ENCODE assay signal across 9 cellular contexts in the genomic region with DNA sequence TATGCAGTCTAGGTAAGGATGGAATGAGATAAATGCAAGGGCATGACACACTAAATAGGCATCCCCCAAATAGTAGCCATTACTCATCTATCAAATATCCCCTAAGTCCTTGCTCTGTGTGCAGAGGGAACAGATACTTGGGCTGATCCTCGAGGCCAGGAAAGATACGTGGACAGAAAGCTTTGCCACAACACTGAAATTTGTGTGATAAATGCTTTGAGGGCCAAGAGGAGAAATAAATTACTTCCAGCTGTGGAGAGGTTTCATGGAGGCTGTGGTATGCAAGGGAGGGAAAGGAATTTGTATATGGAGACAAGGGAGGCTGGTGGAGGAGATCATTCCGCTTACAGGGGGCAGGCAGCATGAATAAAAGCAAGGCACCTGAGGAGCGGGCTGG. TPM values are rescaled to one million over a fixed set of nuclear protein-coding genes. Genes with fewer than 3 reads are reported as not detected.
DNase-seq lines count a peak whose midpoint lies in the region; ATAC-seq and TF ChIP-seq lines count a peak whose summit lies in the region.
"Had no signal": no experiment of that assay in that cellular context is flagged by ENCODE, and none has a peak within 500 bp of the region (broad histone marks: within the 10 kb centered on the region; RNA-seq: fewer than 3 reads in every experiment).

No MANE protein-coding gene starts in this region.

- TF ChIP-seq POLR2A in erythroblast (IDR thresholded peaks at IDR 0.05; ENCODE audit: low read length) = no peak

- H3K27me3 ChIP-seq in SJCRH30 (no peaks in the 10 kb centered on the region), neural progenitor cell (no peaks in the 10 kb centered on the region)

- H3K27ac Mint-ChIP-seq in neural progenitor cell = peak overlapping the region; percentile 88
- H3K27ac Mint-ChIP-seq in stimulated activated naive CD8-positive, alpha-beta T cell treated with anti-CD3 and anti-CD28 coated beads, Interleukin-15, amount 100 ng/mL, for 72 hours = peak overlapping the region in 1 of 2 donors; percentile 75
- H3K27ac Mint-ChIP-seq: CD8-positive, alpha-beta T cell had no signal

- peaks cover 6% of the 10 kb centered on the region for H3F3A ChIP-seq in neural progenitor cell (ENCODE audit: low read depth)

- DNase-seq in AG08395 (ENCODE audit: low spot score) (peak; percentile 84), SJCRH30 (peak; percentile 20 to 28), fibroblast of gingiva (ENCODE audit: low read depth) (peak; percentile 94), neural progenitor cell (ENCODE audit: low spot score) (peak; percentile 13), erythroblast (lab: John Stamatoyannopoulos, UW) (no peak), SHP77 (lab: John Stamatoyannopoulos, UW) (no peak), COR-L47 (lab: John Stamatoyannopoulos, UW) (no peak)
- no peak for DNase-seq in stimulated activated naive CD8-positive, alpha-beta T cell treated with anti-CD3 and anti-CD28 coated beads, Interleukin-15, amount 100 ng/mL, for 72 hours

- H3K9me3 ChIP-seq in SJCRH30 (replicated peaks) (no peaks in the 10 kb centered on the region), neural progenitor cell (ENCODE audit: low read depth) (no peaks in the 10 kb centered on the region)

- no peak overlapping the region for H2AFZ ChIP-seq in neural progenitor cell (replicated peaks)

- H3K4me2 ChIP-seq in neural progenitor cell = no peak overlapping the region

- H3K4me3 ChIP-seq in SJCRH30 = no peak overlapping the region
- no peak overlapping the region for H3K4me3 ChIP-seq in neural progenitor cell

- H3K4me3 Mint-ChIP-seq in neural progenitor cell = peak overlapping the region; percentile 41
- no peak overlapping the region for H3K4me3 Mint-ChIP-seq in stimulated activated naive CD8-positive, alpha-beta T cell treated with anti-CD3 and anti-CD28 coated beads, Interleukin-15, amount 100 ng/mL, for 72 hours
- H3K4me3 Mint-ChIP-seq: CD8-positive, alpha-beta T cell had no signal

- H3K27me3 Mint-ChIP-seq in neural progenitor cell (ENCODE audit: insufficient read depth, low read depth) = peaks cover 2% of the 10 kb centered on the region
- H3K27me3 Mint-ChIP-seq in stimulated activated naive CD8-positive, alpha-beta T cell treated with anti-CD3 and anti-CD28 coated beads, Interleukin-15, amount 100 ng/mL, for 72 hours = no peaks in the 10 kb centered on the region

- peaks cover 3% of the 10 kb centered on the region for H3K36me3 Mint-ChIP-seq in neural progenitor cell

- no peak for TF ChIP-seq CTCF in neural progenitor cell (IDR thresholded peaks at IDR 0.05)

- H3K4me1 ChIP-seq in SJCRH30 (peaks cover 15% of the 10 kb centered on the region), neural progenitor cell (no peaks in the 10 kb centered on the region)

- H3K9me3 Mint-ChIP-seq in neural progenitor cell = no peaks in the 10 kb centered on the region
- no peaks in the 10 kb centered on the region for H3K9me3 Mint-ChIP-seq in stimulated activated naive CD8-positive, alpha-beta T cell treated with anti-CD3 and anti-CD28 coated beads, Interleukin-15, amount 100 ng/mL, for 72 hours
- H3K9me3 Mint-ChIP-seq: CD8-positive, alpha-beta T cell had no signal

- H3K36me3 ChIP-seq in SJCRH30 (no peaks in the 10 kb centered on the region), neural progenitor cell (no peaks in the 10 kb centered on the region)

- H4K20me1 ChIP-seq in neural progenitor cell (ENCODE audit: low read depth) = no peaks in the 10 kb centered on the region

- peaks cover 21% of the 10 kb centered on the region for H3K4me1 Mint-ChIP-seq in neural progenitor cell
- H3K4me1 Mint-ChIP-seq in stimulated activated naive CD8-positive, alpha-beta T cell treated with anti-CD3 and anti-CD28 coated beads, Interleukin-15, amount 100 ng/mL, for 72 hours = peaks cover 25% of the 10 kb centered on the region

- H3K9ac ChIP-seq in neural progenitor cell = no peak overlapping the region

- H3K27ac ChIP-seq in SJCRH30 (peak overlapping the region; percentile 54), neural progenitor cell (no peak overlapping the region)

- no peaks in the 10 kb centered on the region for H3K79me2 ChIP-seq in neural progenitor cell (ENCODE audit: low read depth)

- no peak for ATAC-seq in stimulated activated naive CD8-positive, alpha-beta T cell treated with anti-CD3 and anti-CD28 coated beads, Interleukin-15, amount 100 ng/mL, for 72 hours

RNA-seq across cellular contexts. Expression of a gene that starts 18.5 kb away (rescaled TPM):
- 65.0 and 68.4 TPM in 2 replicates for total RNA-seq in SJCRH30 (2014; rRNA removed; shearing (Covaris generic))
- 22.8 and 86.4 TPM in 2 replicates for total RNA-seq in neural progenitor cell (ENCODE audit: low replicate concordance)

RNA-seq across cellular contexts. Expression of a gene that starts 31.8 kb away (rescaled TPM):
- total RNA-seq in SJCRH30 (2014; rRNA removed; shearing (Covaris generic)) = 265 and 269 TPM in 2 replicates
- 212 and 304 TPM in 2 replicates for total RNA-seq in neural progenitor cell (ENCODE audit: low replicate concordance)

RNA-seq across cellular contexts. Expression of a gene that starts 53.2 kb away (rescaled TPM):
- 1,211 and 1,265 TPM in 2 replicates for total RNA-seq in SJCRH30 (2014; rRNA removed; shearing (Covaris generic))
- 122 and 158 TPM in 2 replicates for total RNA-seq in neural progenitor cell (ENCODE audit: low replicate concordance)

Comparison
In these comparisons a context has a peak if more than half of its experiments do, and no peak if none do; other contexts are left out.
1. DNase-seq: peak in AG08395 (single experiment), SJCRH30 (2 of 2), fibroblast of gingiva (single experiment) and neural progenitor cell (single experiment); none in erythroblast (0 of 2), SHP77 (0 of 2), COR-L47 (single experiment) and stimulated activated naive CD8-positive, alpha-beta T cell treated with anti-CD3 and anti-CD28 coated beads, Interleukin-15, amount 100 ng/mL, for 72 hours (0 of 2).